In the genomic region with DNA sequence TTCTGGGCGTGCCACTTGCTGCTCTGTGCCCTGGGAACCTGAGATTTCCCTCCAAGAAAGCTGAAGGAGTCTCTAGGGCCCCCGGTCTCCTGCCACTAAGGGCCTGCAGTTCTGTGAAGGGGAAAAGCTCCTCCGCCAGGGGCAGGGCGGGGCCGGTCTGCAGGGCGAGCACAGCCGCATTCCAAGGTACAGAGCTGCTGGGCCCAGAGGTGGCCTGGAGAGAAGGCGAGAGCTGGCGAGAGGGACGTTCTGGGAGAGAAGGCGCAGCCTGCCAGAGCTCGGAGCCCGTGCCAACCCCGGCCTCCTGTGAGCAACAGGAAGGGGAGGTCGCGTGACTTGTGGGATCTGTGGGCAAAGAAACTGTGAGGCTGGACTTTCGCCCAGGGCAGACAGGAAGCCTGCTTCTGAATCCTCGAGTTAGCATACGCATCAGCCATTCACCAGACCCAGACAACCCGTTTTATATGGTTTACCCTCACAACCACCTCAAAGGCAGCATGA, we compare ENCODE assay signal across 8 cellular contexts.
DNase-seq lines count a peak whose midpoint lies in the region; ATAC-seq and TF ChIP-seq lines count a peak whose summit lies in the region.

No MANE protein-coding gene starts in this region.

- H3K27ac ChIP-seq in epithelial cell of prostate (peak overlapping the region; percentile 67), neuronal stem cell (replicated peaks; ENCODE audit: low read length) (no peak overlapping the region)

- H2BK5ac ChIP-seq in neuronal stem cell (ENCODE audit: low read length), result no peak overlapping the region

- H3K27ac Mint-ChIP-seq in activated CD4-positive, alpha-beta memory T cell treated with anti-CD3 and anti-CD28 coated beads, Interleukin-2, amount 10 ng/mL, durations not matched to agents 7 days and 5 days, result no peak overlapping the region

- no peaks in the 10 kb centered on the region for H3K36me3 ChIP-seq in neuronal stem cell (replicated peaks in 1 of 2; ENCODE audit: control insufficient read depth in 2 of 2, insufficient read depth in 2 of 2, low read length in 2 of 2)

- no peak overlapping the region for H4K8ac ChIP-seq in neuronal stem cell (ENCODE audit: low read depth, low read length)

- H3K23ac ChIP-seq in neuronal stem cell (ENCODE audit: low read depth, low read length, poor library complexity), result no peak overlapping the region

- no peak overlapping the region for H3K4me3 ChIP-seq in neuronal stem cell (ENCODE audit: low read length in 2 of 2)

- ATAC-seq in GM18505 (IDR thresholded peaks at IDR 0.05; ENCODE audit: unreplicated experiment) (peak; percentile 70), HG03432 (IDR thresholded peaks at IDR 0.05; ENCODE audit: unreplicated experiment) (peak; percentile 74), HG02884 (IDR thresholded peaks at IDR 0.05; ENCODE audit: unreplicated experiment) (no peak)

- H3K4me1 Mint-ChIP-seq in activated CD4-positive, alpha-beta memory T cell treated with anti-CD3 and anti-CD28 coated beads, Interleukin-2, amount 10 ng/mL, durations not matched to agents 7 days and 5 days, result peaks cover 57% of the 10 kb centered on the region

- peak; percentile 65 for DNase-seq in activated CD4-positive, alpha-beta memory T cell treated with anti-CD3 and anti-CD28 coated beads, Interleukin-2, amount 10 ng/mL, durations not matched to agents 7 days and 5 days
- DNase-seq in epithelial cell of prostate (ENCODE audit: low read depth, low spot score) (peak; percentile 56), neuronal stem cell (ENCODE audit: low spot score) (no peak), GM19240 (ENCODE audit: insufficient read length, low spot score) (no peak), DMS 273 treated with DMSO at 0.1 percent for 48 hours (lab: John Stamatoyannopoulos, UW) (no peak)

- H3K9me3 ChIP-seq in neuronal stem cell (replicated peaks in 1 of 2; ENCODE audit: control insufficient read depth in 2 of 2, insufficient read depth in 1 of 2, low read depth in 1 of 2, low read length in 2 of 2), result no peaks in the 10 kb centered on the region

- H3K9ac ChIP-seq in neuronal stem cell (ENCODE audit: low read depth, low read length, poor library complexity), result no peak overlapping the region

- no peaks in the 10 kb centered on the region for H3K9me3 Mint-ChIP-seq in activated CD4-positive, alpha-beta memory T cell treated with anti-CD3 and anti-CD28 coated beads, Interleukin-2, amount 10 ng/mL, durations not matched to agents 7 days and 5 days

- CTCF ChIA-PET in activated CD4-positive, alpha-beta memory T cell treated with anti-CD3 and anti-CD28 coated beads, Interleukin-2, amount 10 ng/mL, durations not matched to agents 7 days and 5 days (lab: Charles Lee), result interaction anchor here (0.6 to 0.9 kb wide), 2 partner anchors 27 to 108 kb away, joined by 3 read pairs; no protein-coding TSS in a partner anchor

- H2BK120ac ChIP-seq in neuronal stem cell (ENCODE audit: low read depth, low read length), result no peak overlapping the region

- peaks cover 0 to 51% (median 0%) of the 10 kb centered on the region in 3 experiments for H3K27me3 ChIP-seq in neuronal stem cell (ENCODE audit: control insufficient read depth in 3 of 3, insufficient read depth in 3 of 3, low read depth in 1 of 3, low read length in 3 of 3)

- H3K4me1 ChIP-seq in neuronal stem cell (ENCODE audit: control insufficient read depth in 2 of 2, insufficient read depth in 1 of 2, low read depth in 1 of 2, low read length in 2 of 2), result peaks cover 0 to 3% of the 10 kb centered on the region in 2 donors

- H3K36me3 Mint-ChIP-seq in activated CD4-positive, alpha-beta memory T cell treated with anti-CD3 and anti-CD28 coated beads, Interleukin-2, amount 10 ng/mL, durations not matched to agents 7 days and 5 days (ENCODE audit: low read depth), result no peaks in the 10 kb centered on the region

- H3K79me1 ChIP-seq in neuronal stem cell (ENCODE audit: low read depth, low read length), result no peaks in the 10 kb centered on the region

- H3K14ac ChIP-seq in neuronal stem cell (ENCODE audit: low read length), result no peak overlapping the region

- H2AK5ac ChIP-seq in neuronal stem cell (ENCODE audit: low read depth, low read length), result no peak overlapping the region

- no peak overlapping the region for H4K91ac ChIP-seq in neuronal stem cell (ENCODE audit: low read depth, low read length, poor library complexity)

- no peak for TF ChIP-seq POLR2A in GM18505 (IDR thresholded peaks at IDR 0.05; ENCODE audit: borderline replicate concordance, extremely low read depth, insufficient read depth, insufficient read length)

- H3K4ac ChIP-seq in neuronal stem cell (ENCODE audit: low read length), result no peak overlapping the region

- peaks cover 4% of the 10 kb centered on the region for H3K27me3 Mint-ChIP-seq in activated CD4-positive, alpha-beta memory T cell treated with anti-CD3 and anti-CD28 coated beads, Interleukin-2, amount 10 ng/mL, durations not matched to agents 7 days and 5 days

- H3K4me2 ChIP-seq in neuronal stem cell (ENCODE audit: insufficient read depth, low read length, poor library complexity, severe bottlenecking), result no peak overlapping the region

- no peak overlapping the region for H2BK15ac ChIP-seq in neuronal stem cell (ENCODE audit: low read length)

- H2AFZ ChIP-seq in neuronal stem cell (ENCODE audit: low read length), result no peak overlapping the region

- no peak overlapping the region for H2BK12ac ChIP-seq in neuronal stem cell (ENCODE audit: low read length)

- no peak overlapping the region for H3K4me3 Mint-ChIP-seq in activated CD4-positive, alpha-beta memory T cell treated with anti-CD3 and anti-CD28 coated beads, Interleukin-2, amount 10 ng/mL, durations not matched to agents 7 days and 5 days

- peak overlapping the region; percentile 39 for H3K18ac ChIP-seq in neuronal stem cell (ENCODE audit: low read length)

- POLR2A ChIA-PET in activated CD4-positive, alpha-beta memory T cell treated with anti-CD3 and anti-CD28 coated beads, Interleukin-2, amount 10 ng/mL, durations not matched to agents 7 days and 5 days (lab: Charles Lee), result interaction anchor here (2.4 kb wide), 1 partner anchor 27 kb away, joined by 7 read pairs; no protein-coding TSS in a partner anchor

- no CpG with 5 or more reads among the region's 20 CpGs for WGBS in neuronal stem cell (ENCODE audit: extremely low coverage in 2 of 2, insufficient read length in 2 of 2, insufficient replicate concordance in 1 of 2), 2 donors

Comparison
In these comparisons a context has a peak if more than half of its experiments do, and no peak if none do; other contexts are left out.
1. DNase-seq: peak in activated CD4-positive, alpha-beta memory T cell treated with anti-CD3 and anti-CD28 coated beads, Interleukin-2, amount 10 ng/mL, durations not matched to agents 7 days and 5 days (single experiment) and epithelial cell of prostate (single experiment); none in neuronal stem cell (single experiment), GM19240 (single experiment) and DMS 273 treated with DMSO at 0.1 percent for 48 hours (single experiment).